7 cellular contexts compared by ENCODE assay signal in the genomic region with DNA sequence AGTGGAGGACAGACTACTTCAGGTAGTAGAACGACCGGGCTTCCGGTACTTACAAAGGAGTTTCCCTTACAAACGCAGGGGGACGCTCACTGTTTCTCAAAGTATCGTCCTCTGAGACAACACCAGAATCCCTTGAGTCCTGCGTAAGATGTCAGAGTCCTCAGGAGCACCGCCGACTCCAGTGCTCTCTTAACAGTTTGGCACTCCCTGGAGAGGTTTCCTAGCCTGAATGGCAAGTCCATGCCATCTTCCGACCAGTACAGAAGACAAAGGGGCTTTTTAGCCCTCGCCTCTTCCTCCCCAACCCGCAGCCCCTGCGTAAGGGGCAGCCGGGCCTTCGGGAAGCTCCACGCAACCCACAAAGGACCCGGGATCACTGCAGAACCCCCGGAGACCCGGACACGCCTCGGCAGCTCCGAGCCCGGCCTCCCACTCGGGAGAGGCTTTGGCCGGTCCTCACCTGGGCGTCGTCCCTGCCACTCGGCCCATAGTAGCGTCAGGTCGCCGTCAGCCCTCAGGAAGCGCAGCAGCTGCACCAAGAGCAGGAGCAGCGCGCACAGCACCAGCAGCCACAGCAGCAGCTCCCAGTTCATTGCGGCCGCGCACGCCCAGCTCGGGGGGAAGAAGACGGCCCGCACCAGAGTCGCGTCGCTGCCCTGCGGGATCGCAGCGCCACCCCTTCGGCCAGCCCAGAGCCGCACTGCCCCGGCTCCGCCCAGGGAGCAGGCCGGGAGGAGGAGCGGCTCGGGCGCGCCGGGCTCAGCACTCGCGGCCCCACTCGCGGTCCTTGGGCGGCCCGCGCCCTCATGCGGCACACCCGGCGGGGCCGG. TPM values are rescaled to one million over a fixed set of nuclear protein-coding genes. Genes with fewer than 3 reads are reported as not detected.
DNase-seq lines count a peak whose midpoint lies in the region; ATAC-seq and TF ChIP-seq lines count a peak whose summit lies in the region.

A gene with protein sequence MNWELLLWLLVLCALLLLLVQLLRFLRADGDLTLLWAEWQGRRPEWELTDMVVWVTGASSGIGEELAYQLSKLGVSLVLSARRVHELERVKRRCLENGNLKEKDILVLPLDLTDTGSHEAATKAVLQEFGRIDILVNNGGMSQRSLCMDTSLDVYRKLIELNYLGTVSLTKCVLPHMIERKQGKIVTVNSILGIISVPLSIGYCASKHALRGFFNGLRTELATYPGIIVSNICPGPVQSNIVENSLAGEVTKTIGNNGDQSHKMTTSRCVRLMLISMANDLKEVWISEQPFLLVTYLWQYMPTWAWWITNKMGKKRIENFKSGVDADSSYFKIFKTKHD (minus strand): TSS at position 682 of the 830 bp plus-strand sequence. CDS start 89 bp downstream, at position 593.

- H3K36me3 ChIP-seq in iPS DF 6.9 (ENCODE audit: control insufficient read depth, insufficient read depth, low read length) (no peaks in the 10 kb centered on the region), gastrocnemius medialis (peaks cover 0 to 21% of the 10 kb centered on the region in 2 donors)

- peak within 1 kb of the TSS; percentile 92 for H3K4me3 ChIP-seq in astrocyte of the spinal cord (ENCODE audit: low read depth, low read length)
- peak within 1 kb of the TSS; percentile 44 for H3K4me3 ChIP-seq in iPS DF 6.9 (ENCODE audit: low read length)
- H3K4me3 ChIP-seq in gastrocnemius medialis, result peak within 1 kb of the TSS; percentile 81 to 95 (median 92)

- H3K4me1 ChIP-seq in iPS DF 6.9 (ENCODE audit: control insufficient read depth, insufficient read depth, low read length) (peaks cover 1% of the 10 kb centered on the region; the same call in 1 of the 2 replicates), gastrocnemius medialis (peaks cover 33 to 52% of the 10 kb centered on the region in 2 donors)

- TF ChIP-seq CTCF in GM13976 (IDR thresholded peaks at IDR 0.05; ENCODE audit: borderline replicate concordance, control extremely low read depth, extremely low read depth, insufficient read depth, missing control alignments) (peak; percentile 78), astrocyte of the spinal cord (IDR thresholded peaks at IDR 0.05; ENCODE audit: low read depth, low read length) (peak; percentile 27), gastrocnemius medialis (IDR thresholded peaks at IDR 0.05 in 4 of 5, conservative IDR thresholded peaks at IDR 0.05 in 1 of 5) (peak in 4 of 5 experiments; percentile 32 to 68 (median 40))

- no peak within 1 kb of the TSS for H3K27ac ChIP-seq in iPS DF 6.9 (ENCODE audit: low read length)
- H3K27ac ChIP-seq in gastrocnemius medialis, result peak within 1 kb of the TSS; percentile 97 to 100 (median 99)

- in situ Hi-C loops in GM13976 (cut with MboI; ENCODE audit: low sequenced_read_pairs, unreplicated experiment), result no loop called here
- in situ Hi-C loops in astrocyte of the spinal cord (cut with HindIII; ENCODE audit: low sequenced_read_pairs), result no loop called here
- in situ Hi-C loops in gastrocnemius medialis (cut with MboI; ENCODE audit: low sequenced_read_pairs in 4 of 4), result loop anchor here in 2 of 4 donors (10.0 kb wide), 1 partner anchor 70 kb away; a partner anchor contains a TSS

- TF ChIP-seq POLR2A in gastrocnemius medialis (IDR thresholded peaks at IDR 0.05), result peak; percentile 71 to 88

- WGBS in iPS DF 6.9 (ENCODE audit: insufficient coverage, insufficient read length), result no CpG with 5 or more reads among the region's 68 CpGs

- ATAC-seq in HG02678 (IDR thresholded peaks at IDR 0.05; ENCODE audit: unreplicated experiment) (peak; percentile 86), gastrocnemius medialis (peak; percentile 42)

- H3K27me3 ChIP-seq in iPS DF 6.9 (ENCODE audit: control insufficient read depth, insufficient read depth, low read length) (no peaks in the 10 kb centered on the region), gastrocnemius medialis (no peaks in the 10 kb centered on the region)

- intact Hi-C loops in gastrocnemius medialis (cut with DNase I; ENCODE audit: low total_unique reads), result loop anchor here (1.0 to 5.0 kb wide), 4 partner anchors 73 to 962 kb away; a partner anchor contains a TSS

- H3K9me3 ChIP-seq in iPS DF 6.9 (ENCODE audit: control insufficient read depth, insufficient read depth, low read length) (no peaks in the 10 kb centered on the region), gastrocnemius medialis (no peaks in the 10 kb centered on the region)

- DNase-seq in GM13976 (ENCODE audit: low spot score) (peak; percentile 90), NCI-H128 (lab: John Stamatoyannopoulos, UW; ENCODE audit: unreplicated experiment) (peak; percentile 33), T1000 (lab: John Stamatoyannopoulos, UW) (peak; percentile 76), astrocyte of the spinal cord (ENCODE audit: low read depth, low spot score) (peak; percentile 72), iPS DF 6.9 (ENCODE audit: low read depth, low spot score) (no peak), gastrocnemius medialis (peak; percentile 72 to 83)

RNA-seq across cellular contexts. Expression of the gene that starts here (rescaled TPM):
- 1,000 to 10,000 TPM in 3 of 4 donors, 100 to 1,000 TPM in 1; 937 to 2,179 (median 1,242) TPM for total RNA-seq in gastrocnemius medialis

Comparison
In these comparisons a context has a peak if more than half of its experiments do, and no peak if none do; other contexts are left out.
1. CTCF ChIP-seq: peak in every context shown above with its lines; median percentile 78 in GM13976; 40 in gastrocnemius medialis; 27 in astrocyte of the spinal cord.